1 cellular context compared by ENCODE assay signal in genomic region chr7:135158141-135158655, GRCh38.
TF ChIP-seq lines count a peak whose summit lies in the region.

No MANE protein-coding gene starts in this region.

TF ChIP-seq in H1, 55 proteins besides CTCF, POLR2A, EP300 and RAD21:
- TF ChIP-seq ATF2 (IDR thresholded peaks at IDR 0.05; ENCODE audit: low read length) = no peak
